ENCODE assay signal across 8 cellular contexts in the genomic region with DNA sequence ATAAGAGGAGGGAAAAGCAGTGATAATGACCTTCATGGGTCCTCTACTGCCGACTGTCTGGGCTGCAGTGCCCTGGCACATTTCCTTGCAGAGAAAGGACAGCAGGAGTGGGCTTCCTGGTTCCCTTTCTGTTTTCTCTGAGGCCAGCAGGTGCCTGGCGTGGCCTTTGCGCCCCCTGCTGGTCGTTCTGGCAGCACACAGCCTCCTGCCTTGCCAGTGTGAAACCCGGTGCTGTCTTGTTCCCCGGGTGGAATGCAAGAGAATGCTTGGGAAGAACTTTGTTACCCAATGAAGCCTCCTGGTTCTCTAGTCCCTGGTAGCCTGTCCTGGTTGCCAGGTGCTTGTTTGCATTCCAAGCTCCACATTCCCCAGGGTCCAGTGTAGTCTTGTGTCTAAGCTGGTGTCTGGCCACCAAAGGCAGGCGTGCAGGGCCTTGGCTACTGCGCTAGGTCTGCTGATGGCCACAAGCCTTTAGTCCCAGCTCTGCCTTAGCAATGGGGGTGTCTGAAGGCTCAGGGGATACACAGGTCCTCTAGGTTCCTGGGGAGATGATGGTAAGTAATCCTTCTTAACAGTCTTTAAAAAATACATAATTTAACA.
DNase-seq lines count a peak whose midpoint lies in the region; ATAC-seq and TF ChIP-seq lines count a peak whose summit lies in the region.

No MANE protein-coding gene starts in this region.

- H3K36me3 Mint-ChIP-seq in activated CD4-positive, alpha-beta memory T cell treated with anti-CD3 and anti-CD28 coated beads for 36 hours, result no peaks in the 10 kb centered on the region

- H3K4me3 Mint-ChIP-seq in activated CD4-positive, alpha-beta memory T cell treated with anti-CD3 and anti-CD28 coated beads for 36 hours, result no peak overlapping the region

- no peak overlapping the region for H3K27ac ChIP-seq in effector memory CD4-positive, alpha-beta T cell (ENCODE audit: insufficient read depth, low read length, poor library complexity, severe bottlenecking)

- no peak overlapping the region for H3K4me3 ChIP-seq in effector memory CD4-positive, alpha-beta T cell (ENCODE audit: insufficient read depth, low read depth, low read length, poor library complexity, severe bottlenecking)
- H3K4me3 ChIP-seq in mucosa of descending colon, result no peak overlapping the region

- no peak overlapping the region for H3K27ac Mint-ChIP-seq in activated CD4-positive, alpha-beta memory T cell treated with anti-CD3 and anti-CD28 coated beads for 36 hours

- intact Hi-C loops in activated CD4-positive, alpha-beta memory T cell treated with anti-CD3 and anti-CD28 coated beads for 36 hours (cut with micrococcal nuclease), result loop anchor here (2.0 to 10.0 kb wide), 3 partner anchors 90 to 1690 kb away; a partner anchor contains a TSS
- intact Hi-C loops in mucosa of descending colon (cut with DNase I, micrococcal nuclease), result no loop called here

- POLR2A ChIA-PET in activated CD4-positive, alpha-beta memory T cell treated with anti-CD3 and anti-CD28 coated beads for 36 hours (lab: Charles Lee), result no interaction called here

- DNase-seq in NCI-H2227 (lab: John Stamatoyannopoulos, UW; ENCODE audit: unreplicated experiment) (peak; percentile 6), NCI-H2227 treated with DMSO at 0.1 percent for 48 hours (lab: John Stamatoyannopoulos, UW) (no peak), NCI-H526 (lab: John Stamatoyannopoulos, UW) (peak; percentile 26 to 71), mucosa of descending colon (peak; percentile 56 to 71 (median 70))
- peak; percentile 71 for DNase-seq in activated CD4-positive, alpha-beta memory T cell treated with anti-CD3 and anti-CD28 coated beads for 36 hours
- peak; percentile 24 to 53 (median 43) for DNase-seq in effector memory CD4-positive, alpha-beta T cell
- DNase-seq in stimulated activated CD8-positive, alpha-beta memory T cell treated with anti-CD3 and anti-CD28 coated beads, Interleukin-7, amount 100 ng/mL, for 1 hour (ENCODE audit: low read depth in 2 of 2), result peak; percentile 9 to 43

- CTCF ChIA-PET in activated CD4-positive, alpha-beta memory T cell treated with anti-CD3 and anti-CD28 coated beads for 36 hours (lab: Charles Lee), result interaction anchor here (0.6 to 5.1 kb wide), 18 partner anchors 9 to 1691 kb away, joined by 3 to 39 read pairs (median 4); no protein-coding TSS in a partner anchor

- ATAC-seq in HG02970 (IDR thresholded peaks at IDR 0.05; ENCODE audit: low FRiP score, unreplicated experiment) (peak; percentile 81), mucosa of descending colon (peak; percentile 82)

- no peaks in the 10 kb centered on the region for H3K9me3 ChIP-seq in effector memory CD4-positive, alpha-beta T cell (ENCODE audit: control insufficient read depth, low read length)
- no peaks in the 10 kb centered on the region for H3K9me3 ChIP-seq in mucosa of descending colon

- no peaks in the 10 kb centered on the region for H3K9me3 Mint-ChIP-seq in activated CD4-positive, alpha-beta memory T cell treated with anti-CD3 and anti-CD28 coated beads for 36 hours

- peak; percentile 78 for TF ChIP-seq CTCF in mucosa of descending colon (IDR thresholded peaks at IDR 0.05)

- H3K36me3 ChIP-seq in effector memory CD4-positive, alpha-beta T cell (ENCODE audit: control insufficient read depth, insufficient read depth, low read length), result no peaks in the 10 kb centered on the region
- no peaks in the 10 kb centered on the region for H3K36me3 ChIP-seq in mucosa of descending colon (ENCODE audit: low read depth)

- peaks cover 5% of the 10 kb centered on the region for H3K4me1 Mint-ChIP-seq in activated CD4-positive, alpha-beta memory T cell treated with anti-CD3 and anti-CD28 coated beads for 36 hours (ENCODE audit: low read depth)

- H3K4me1 ChIP-seq in effector memory CD4-positive, alpha-beta T cell (ENCODE audit: control insufficient read depth, insufficient read depth, low read length, poor library complexity, severe bottlenecking), result no peaks in the 10 kb centered on the region
- H3K4me1 ChIP-seq in mucosa of descending colon (ENCODE audit: low read depth), result no peaks in the 10 kb centered on the region

- H3K27me3 Mint-ChIP-seq in activated CD4-positive, alpha-beta memory T cell treated with anti-CD3 and anti-CD28 coated beads for 36 hours, result no peaks in the 10 kb centered on the region

- H3K27me3 ChIP-seq in effector memory CD4-positive, alpha-beta T cell (replicated peaks; ENCODE audit: control insufficient read depth, insufficient read depth, low read length, poor library complexity, severe bottlenecking), result no peaks in the 10 kb centered on the region
